ENCODE assay signal across 9 cellular contexts in the genomic region with DNA sequence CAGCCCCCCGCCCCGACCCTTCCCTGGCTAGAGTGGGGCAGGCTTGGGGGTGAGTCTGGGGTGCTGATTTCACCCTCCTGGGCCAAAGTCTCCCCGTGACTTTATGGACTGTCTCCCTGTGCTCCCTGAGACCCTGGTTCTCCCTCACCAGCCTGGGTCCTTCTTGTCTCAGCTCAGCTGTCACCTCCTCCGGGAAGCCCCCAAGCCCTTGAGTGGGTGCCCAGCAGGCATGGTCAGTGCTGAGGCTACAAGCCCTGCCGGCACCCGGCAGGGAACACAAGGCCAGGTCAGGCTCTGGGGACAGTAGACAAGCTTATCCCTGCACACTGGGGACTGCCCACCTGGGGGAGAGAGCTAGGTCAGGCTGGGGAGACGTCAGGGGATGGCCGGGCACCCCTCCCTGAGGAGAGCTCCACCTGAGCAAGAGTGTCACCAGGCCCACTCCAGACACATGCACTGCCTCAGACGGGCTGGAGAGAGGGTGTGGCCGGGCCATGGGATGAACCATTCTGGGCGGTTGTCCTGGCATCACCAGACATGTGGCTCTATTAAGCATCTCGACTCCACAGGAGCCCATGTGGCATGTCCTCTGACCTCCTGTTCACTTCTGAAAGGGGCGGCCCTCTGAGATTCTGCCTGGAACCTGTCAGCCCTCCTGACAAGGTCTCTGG. TPM values are rescaled to one million over a fixed set of nuclear protein-coding genes. Genes with fewer than 3 reads are reported as not detected.
"Had no signal": no experiment of that assay in that cellular context is flagged by ENCODE, and none has a peak within 500 bp of the region (broad histone marks: within the 10 kb centered on the region; RNA-seq: fewer than 3 reads in every experiment).

No MANE protein-coding gene starts in this region.

- FAIRE-seq: H1, H54, HTR-8/SVneo had no signal

- H3K4me3 ChIP-seq: GM23338 had no signal

- DNase-seq: H9, HCEC 1CT, HFFc6, KG1 had no signal

- H3K4me2 ChIP-seq: GM23338 had no signal

- H2AFZ ChIP-seq: GM23338 had no signal

RNA-seq across cellular contexts. Expression of a gene that starts 22.6 kb away (rescaled TPM):
- polyA plus RNA-seq: IgD-negative memory B cell had no signal
